In genomic region chr22:49481651-49482399, GRCh38 we compare ENCODE assay signal across 13 cellular contexts.
DNase-seq lines count a peak whose midpoint lies in the region; ATAC-seq and TF ChIP-seq lines count a peak whose summit lies in the region.
"Had no signal": no experiment of that assay in that cellular context is flagged by ENCODE, and none has a peak within 500 bp of the region (broad histone marks: within the 10 kb centered on the region; RNA-seq: fewer than 3 reads in every experiment).

No MANE protein-coding gene starts in this region.

- TF ChIP-seq CTCF in suprapubic skin (IDR thresholded peaks at IDR 0.05): no peak

- WGBS in right cardiac atrium: 20% methylated on average over 35 of the region's 35 CpGs
- WGBS in suprapubic skin: 29% methylated on average over 33 of the region's 35 CpGs

- ATAC-seq in right cardiac atrium (peak; percentile 29 to 40), GM21619 (IDR thresholded peaks at IDR 0.05; ENCODE audit: unreplicated experiment) (no peak), GM18873 (IDR thresholded peaks at IDR 0.05; ENCODE audit: low FRiP score, unreplicated experiment) (no peak)

- DNase-seq in NCI-H345 (lab: John Stamatoyannopoulos, UW) (peak; percentile 44), NCI-H345 treated with DMSO at 0.1 percent for 48 hours (lab: John Stamatoyannopoulos, UW; ENCODE audit: unreplicated experiment) (no peak), NCI-H2171 treated with DMSO at 0.1 percent for 48 hours (lab: John Stamatoyannopoulos, UW) (peak; percentile 61), right cardiac atrium (no peak), suprapubic skin (ENCODE audit: low spot score in 2 of 2) (peak in 1 of 2 donors; percentile 73), COLO668 (lab: John Stamatoyannopoulos, UW; ENCODE audit: unreplicated experiment) (no peak)
- DNase-seq: activated CD8-positive, alpha-beta memory T cell treated with anti-CD3 and anti-CD28 coated beads, Interleukin-2, amount 50 U/mL, for 4 hours; activated naive CD4-positive, alpha-beta T cell treated with anti-CD3 and anti-CD28 coated beads, Interleukin-2, amount 10 ng/mL, durations not matched to agents 7 days and 5 days; foreskin melanocyte; NCI-H2029 treated with DMSO at 0.1 percent for 48 hours; WERI-Rb-1 had no signal

- H3K4me1 ChIP-seq in right cardiac atrium (ENCODE audit: control insufficient read depth, insufficient read depth, low read length): no peaks in the 10 kb centered on the region
- peaks cover 15% of the 10 kb centered on the region for H3K4me1 ChIP-seq in suprapubic skin

- H3K27ac ChIP-seq in right cardiac atrium (ENCODE audit: low read length) (no peak overlapping the region), suprapubic skin (no peak overlapping the region)
- H3K27ac ChIP-seq: WERI-Rb-1 had no signal

- no peak for TF ChIP-seq POLR2A in suprapubic skin (IDR thresholded peaks at IDR 0.05)

- H3K4me3 ChIP-seq in right cardiac atrium (ENCODE audit: low read length) (peak overlapping the region; percentile 4), suprapubic skin (peak overlapping the region; percentile 34)

- H3K9me3 ChIP-seq in right cardiac atrium (ENCODE audit: control insufficient read depth, low read length): no peaks in the 10 kb centered on the region
- H3K9me3 ChIP-seq in suprapubic skin: no peaks in the 10 kb centered on the region

- no peak for TF ChIP-seq EP300 in suprapubic skin (IDR thresholded peaks at IDR 0.05)

- intact Hi-C loops in right cardiac atrium (cut with DNase I): no loop called here

- H3K36me3 ChIP-seq in suprapubic skin: no peaks in the 10 kb centered on the region
- H3K36me3 ChIP-seq: WERI-Rb-1 had no signal

- H3K27me3 ChIP-seq in right cardiac atrium (ENCODE audit: control insufficient read depth, insufficient read depth) (no peaks in the 10 kb centered on the region), suprapubic skin (peaks cover 29% of the 10 kb centered on the region)

Comparison
In these comparisons a context has a peak if more than half of its experiments do, and no peak if none do; other contexts are left out.
1. DNase-seq: peak in NCI-H345 (single experiment) and NCI-H2171 treated with DMSO at 0.1 percent for 48 hours (single experiment); none in NCI-H345 treated with DMSO at 0.1 percent for 48 hours (single experiment), right cardiac atrium (0 of 3) and COLO668 (single experiment).
2. ATAC-seq: peak in right cardiac atrium (2 of 2); none in GM21619 (single experiment) and GM18873 (single experiment).